ENCODE assay signal across 6 cellular contexts in the genomic region with DNA sequence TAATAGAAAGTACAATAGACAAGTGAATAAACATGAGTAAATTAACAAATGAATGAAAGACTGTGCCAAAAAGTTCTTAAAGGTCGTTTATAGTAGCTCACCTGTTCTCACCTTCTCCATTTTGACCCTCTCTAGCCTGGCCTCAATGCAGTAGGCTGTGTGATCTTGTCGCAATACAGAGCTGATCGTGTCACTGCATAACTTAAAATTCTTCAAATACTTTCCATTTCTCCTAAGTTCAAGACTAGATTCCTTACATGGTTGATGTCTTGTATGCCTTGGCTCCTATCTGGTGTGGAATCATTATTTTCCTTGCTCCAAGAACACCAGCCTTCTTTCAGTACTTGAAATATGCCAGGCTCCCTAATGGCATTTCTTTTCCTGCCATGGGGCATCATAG. TPM values are rescaled to one million over a fixed set of nuclear protein-coding genes. Genes with fewer than 3 reads are reported as not detected.
"Had no signal": no experiment of that assay in that cellular context is flagged by ENCODE, and none has a peak within 500 bp of the region (broad histone marks: within the 10 kb centered on the region; RNA-seq: fewer than 3 reads in every experiment).

No MANE protein-coding gene starts in this region.

- DNase-seq: GOT3, H9, HCEC 1CT, KBM-7 had no signal

- H3K9me3 Mint-ChIP-seq: H9 had no signal

- H3K4me3 Mint-ChIP-seq: H9, IgD-negative memory B cell had no signal

- H3K27ac Mint-ChIP-seq: H9, IgD-negative memory B cell had no signal

- H3K4me1 Mint-ChIP-seq: IgD-negative memory B cell had no signal

- H3K27me3 Mint-ChIP-seq: IgD-negative memory B cell had no signal

- H3K36me3 Mint-ChIP-seq: IgD-negative memory B cell had no signal

- ATAC-seq: HepG2 had no signal

RNA-seq across cellular contexts. Expression of a gene that starts 9.5 kb away (rescaled TPM):
- total RNA-seq: HepG2 had no signal
